ENCODE assay signal across 8 cellular contexts in genomic region chr3:141796436-141797166, GRCh38. TPM values are rescaled to one million over a fixed set of nuclear protein-coding genes. Genes with fewer than 3 reads are reported as not detected.
DNase-seq lines count a peak whose midpoint lies in the region; ATAC-seq and TF ChIP-seq lines count a peak whose summit lies in the region.

No MANE protein-coding gene starts in this region.

- no peak for TF ChIP-seq CTCF in activated CD8-positive, alpha-beta T cell treated with anti-CD3 and anti-CD28 coated beads for 36 hours (IDR thresholded peaks at IDR 0.05)
- TF ChIP-seq CTCF in progenitor cell of endocrine pancreas (IDR thresholded peaks at IDR 0.05; ENCODE audit: unreplicated experiment) (no peak), upper lobe of left lung (IDR thresholded peaks at IDR 0.05) (no peak)

- no peaks in the 10 kb centered on the region for H3K9me3 Mint-ChIP-seq in activated CD8-positive, alpha-beta T cell treated with anti-CD3 and anti-CD28 coated beads for 36 hours
- no peaks in the 10 kb centered on the region for H3K9me3 Mint-ChIP-seq in progenitor cell of endocrine pancreas (ENCODE audit: low read depth)

- H3K4me1 ChIP-seq in upper lobe of left lung = peaks cover 23 to 39% (median 31%) of the 10 kb centered on the region in 4 donors

- DNase-seq in NCI-H2227 (lab: John Stamatoyannopoulos, UW; ENCODE audit: unreplicated experiment) (peak; percentile 33), NCI-H2227 treated with DMSO at 0.1 percent for 48 hours (lab: John Stamatoyannopoulos, UW) (no peak), erythroblast (lab: John Stamatoyannopoulos, UW) (peak; percentile 43 to 49), progenitor cell of endocrine pancreas (ENCODE audit: low spot score, unreplicated experiment) (no peak), upper lobe of left lung (peak; percentile 42 to 55), kidney tubule cell (ENCODE audit: low spot score) (no peak)
- peak; percentile 94 for DNase-seq in activated CD8-positive, alpha-beta T cell treated with anti-CD3 and anti-CD28 coated beads for 36 hours

- no peak for TF ChIP-seq POLR2A in erythroblast (IDR thresholded peaks at IDR 0.05; ENCODE audit: low read length)
- TF ChIP-seq POLR2A in upper lobe of left lung (IDR thresholded peaks at IDR 0.05) = no peak

- ATAC-seq in HG03571 (IDR thresholded peaks at IDR 0.05; ENCODE audit: unreplicated experiment) = peak; percentile 96
- peak; percentile 80 for ATAC-seq in activated CD8-positive, alpha-beta T cell treated with anti-CD3 and anti-CD28 coated beads for 36 hours
- ATAC-seq in upper lobe of left lung (ENCODE audit: low FRiP score in 2 of 2) = peak; percentile 48 to 58

- CTCF ChIA-PET in activated CD8-positive, alpha-beta T cell treated with anti-CD3 and anti-CD28 coated beads for 36 hours (lab: Charles Lee) = interaction anchor here (0.8 to 2.7 kb wide), 8 partner anchors 9 to 485 kb away, joined by 3 to 15 read pairs (median 4); partner anchors contain the start of gene RNF7

- POLR2A ChIA-PET in activated CD8-positive, alpha-beta T cell treated with anti-CD3 and anti-CD28 coated beads for 36 hours (lab: Charles Lee) = interaction anchor here (0.6 to 3.6 kb wide), 20 partner anchors 9 to 288 kb away, joined by 3 to 19 read pairs (median 3); partner anchors contain the start of genes ATP1B3 and RNF7

- 50 to 62% methylated on average over 11 to 15 of the region's 15 CpGs for WGBS in upper lobe of left lung, 2 donors

- H3K4me1 Mint-ChIP-seq in activated CD8-positive, alpha-beta T cell treated with anti-CD3 and anti-CD28 coated beads for 36 hours (ENCODE audit: low read depth) = peaks cover 51% of the 10 kb centered on the region
- H3K4me1 Mint-ChIP-seq in progenitor cell of endocrine pancreas (ENCODE audit: low read depth) = peaks cover 16% of the 10 kb centered on the region

- H3K36me3 Mint-ChIP-seq in activated CD8-positive, alpha-beta T cell treated with anti-CD3 and anti-CD28 coated beads for 36 hours (ENCODE audit: low read depth) = no peaks in the 10 kb centered on the region
- H3K36me3 Mint-ChIP-seq in progenitor cell of endocrine pancreas (ENCODE audit: insufficient read depth) = peaks cover 1% of the 10 kb centered on the region

- H3K27ac ChIP-seq in upper lobe of left lung = peak overlapping the region; percentile 79 to 89 (median 82)

- peak overlapping the region in 3 of 4 donors; percentile 33 to 51 (median 50) for H3K4me3 ChIP-seq in upper lobe of left lung

- no peaks in the 10 kb centered on the region for H3K27me3 ChIP-seq in upper lobe of left lung

- no peaks in the 10 kb centered on the region for H3K9me3 ChIP-seq in upper lobe of left lung

- H3K27me3 Mint-ChIP-seq in activated CD8-positive, alpha-beta T cell treated with anti-CD3 and anti-CD28 coated beads for 36 hours = no peaks in the 10 kb centered on the region
- peaks cover 24% of the 10 kb centered on the region for H3K27me3 Mint-ChIP-seq in progenitor cell of endocrine pancreas

- no peaks in the 10 kb centered on the region for H3K36me3 ChIP-seq in upper lobe of left lung

- intact Hi-C loops in activated CD8-positive, alpha-beta T cell treated with anti-CD3 and anti-CD28 coated beads for 36 hours (cut with micrococcal nuclease) = loop anchor here (1.0 to 5.0 kb wide), 2 partner anchors 57 to 81 kb away; partner anchors contain the start of gene ATP1B3

- H3K4me3 Mint-ChIP-seq in activated CD8-positive, alpha-beta T cell treated with anti-CD3 and anti-CD28 coated beads for 36 hours = peak overlapping the region; percentile 85
- H3K4me3 Mint-ChIP-seq in progenitor cell of endocrine pancreas (ENCODE audit: low read depth) = peak overlapping the region; percentile 72

- TF ChIP-seq EP300 in upper lobe of left lung (IDR thresholded peaks at IDR 0.05) = no peak

- peak overlapping the region; percentile 99 for H3K27ac Mint-ChIP-seq in activated CD8-positive, alpha-beta T cell treated with anti-CD3 and anti-CD28 coated beads for 36 hours
- peak overlapping the region; percentile 95 for H3K27ac Mint-ChIP-seq in progenitor cell of endocrine pancreas

RNA-seq across cellular contexts. Expression of gene GRK7, which starts 33.4 kb away (rescaled TPM):
- under 1 TPM; 0.07 to 0.09 TPM for total RNA-seq in activated CD8-positive, alpha-beta T cell treated with anti-CD3 and anti-CD28 coated beads for 36 hours
- total RNA-seq in progenitor cell of endocrine pancreas (0.14 TPM in 1 of 2 replicates, not detected in the other), upper lobe of left lung (under 1 TPM in 1 of 6 donors, not detected in 5; 0.22 TPM)

RNA-seq across cellular contexts. Expression of gene RNF7, which starts 58.5 kb away (rescaled TPM):
- 10 to 100 TPM; 56.1 to 57.9 TPM for total RNA-seq in activated CD8-positive, alpha-beta T cell treated with anti-CD3 and anti-CD28 coated beads for 36 hours
- total RNA-seq in progenitor cell of endocrine pancreas (109 and 110 TPM in 2 replicates), upper lobe of left lung (10 to 100 TPM in 5 of 6 donors, 1 to 10 TPM in 1; 9.4 to 76.3 (median 49.0) TPM)

Comparison
In these comparisons a context has a peak if more than half of its experiments do, and no peak if none do; other contexts are left out.
1. DNase-seq: peak in NCI-H2227 (single experiment), activated CD8-positive, alpha-beta T cell treated with anti-CD3 and anti-CD28 coated beads for 36 hours (single experiment), erythroblast (2 of 2) and upper lobe of left lung (2 of 2); none in NCI-H2227 treated with DMSO at 0.1 percent for 48 hours (single experiment), progenitor cell of endocrine pancreas (single experiment) and kidney tubule cell (single experiment).
2. Peak in every context shown above with its lines, with median percentiles within 50 percentile points of each other: ATAC-seq.